ENCODE assay signal across 1 cellular context in genomic region chr1:56509713-56510641, GRCh38.
TF ChIP-seq lines count a peak whose summit lies in the region.

No MANE protein-coding gene starts in this region.

TF ChIP-seq in HepG2, 621 proteins besides CTCF, POLR2A, EP300 and RAD21 (continued from another document and continues in another):
- TF ChIP-seq NCOR1 (IDR thresholded peaks at IDR 0.05; ENCODE audit: borderline replicate concordance, low read length) (peak; percentile 66; the same call in 1 of the 2 replicates), RCOR2 (CRISPR knock-in tag; IDR thresholded peaks at IDR 0.05) (no peak), GTF3A (CRISPR knock-in tag; conservative IDR thresholded peaks at IDR 0.05) (no peak), FLYWCH1 (CRISPR knock-in tag; IDR thresholded peaks at IDR 0.05) (no peak), CAMTA2 (CRISPR knock-in tag; IDR thresholded peaks at IDR 0.05; ENCODE audit: borderline replicate concordance) (no peak), ZSCAN29 (CRISPR knock-in tag; conservative IDR thresholded peaks at IDR 0.05) (no peak), CHD2 (IDR thresholded peaks at IDR 0.05; ENCODE audit: low read depth, low read length) (peak; percentile 22; the same call in 1 of the 2 replicates), POGZ (CRISPR knock-in tag; IDR thresholded peaks at IDR 0.05) (peak; percentile 51; the same call in 1 of the 2 replicates), MIER2 (CRISPR knock-in tag; IDR thresholded peaks at IDR 0.05) (no peak), MED1 (CRISPR knock-in tag; IDR thresholded peaks at IDR 0.05) (peak; percentile 60), GPN1 (CRISPR knock-in tag; IDR thresholded peaks at IDR 0.05; ENCODE audit: borderline replicate concordance) (no peak), RBM22 (optimal IDR thresholded peaks at IDR 0.05; ENCODE audit: low read length) (peak; percentile 86), KLF12 (CRISPR knock-in tag; IDR thresholded peaks at IDR 0.05; ENCODE audit: borderline replicate concordance) (no peak), PRPF4 (IDR thresholded peaks at IDR 0.05; ENCODE audit: low read depth, low read length, poor library complexity, severe bottlenecking) (peak; percentile 61), SOX6 (IDR thresholded peaks at IDR 0.05) (no peak), SOX6 (CRISPR knock-in tag; IDR thresholded peaks at IDR 0.05) (peak; percentile 72; the same call in 1 of the 2 replicates), ZMYM4 (CRISPR knock-in tag; IDR thresholded peaks at IDR 0.05) (peak; percentile 73), MEIS2 (CRISPR knock-in tag; IDR thresholded peaks at IDR 0.05) (peak; percentile 56; the same call in 1 of the 2 replicates), HNF1B (CRISPR knock-in tag; IDR thresholded peaks at IDR 0.05) (no peak), TGIF2 (CRISPR knock-in tag; IDR thresholded peaks at IDR 0.05) (peak; percentile 80), ZNF703 (CRISPR knock-in tag; IDR thresholded peaks at IDR 0.05; ENCODE audit: borderline replicate concordance) (no peak), FOXA1 (IDR thresholded peaks at IDR 0.05) (no peak), FOXA1 (CRISPR knock-in tag; IDR thresholded peaks at IDR 0.05) (peak; percentile 74), ZSCAN30 (CRISPR knock-in tag; IDR thresholded peaks at IDR 0.05) (no peak), ZNF652 (CRISPR knock-in tag; IDR thresholded peaks at IDR 0.05; ENCODE audit: borderline replicate concordance, low read depth) (peak; percentile 99), CEBPG (CRISPR knock-in tag; IDR thresholded peaks at IDR 0.05) (no peak), KDM5B (CRISPR knock-in tag; IDR thresholded peaks at IDR 0.05; ENCODE audit: borderline replicate concordance) (no peak), ZNF354B (CRISPR knock-in tag; IDR thresholded peaks at IDR 0.05) (no peak), NCOA1 (CRISPR knock-in tag; IDR thresholded peaks at IDR 0.05) (no peak), HDAC1 (CRISPR knock-in tag; IDR thresholded peaks at IDR 0.05) (no peak), GLI4 (CRISPR knock-in tag; IDR thresholded peaks at IDR 0.05; ENCODE audit: borderline replicate concordance) (no peak), SALL1 (CRISPR knock-in tag; IDR thresholded peaks at IDR 0.05) (peak; percentile 71), RARG (CRISPR knock-in tag; IDR thresholded peaks at IDR 0.05; ENCODE audit: low read depth) (no peak), EED (CRISPR knock-in tag; IDR thresholded peaks at IDR 0.05) (no peak), NFIC (IDR thresholded peaks at IDR 0.05; ENCODE audit: low read length) (peak; percentile 32; the same call in 1 of the 2 replicates), ZBTB40 (IDR thresholded peaks at IDR 0.05) (no peak), ZBTB40 (CRISPR knock-in tag; IDR thresholded peaks at IDR 0.05) (no peak), ZNF660 (CRISPR knock-in tag; IDR thresholded peaks at IDR 0.05; ENCODE audit: borderline replicate concordance, low read depth) (no peak), ATM (IDR thresholded peaks at IDR 0.05; ENCODE audit: borderline replicate concordance) (no peak)
- TF ChIP-seq, protein P1, sequence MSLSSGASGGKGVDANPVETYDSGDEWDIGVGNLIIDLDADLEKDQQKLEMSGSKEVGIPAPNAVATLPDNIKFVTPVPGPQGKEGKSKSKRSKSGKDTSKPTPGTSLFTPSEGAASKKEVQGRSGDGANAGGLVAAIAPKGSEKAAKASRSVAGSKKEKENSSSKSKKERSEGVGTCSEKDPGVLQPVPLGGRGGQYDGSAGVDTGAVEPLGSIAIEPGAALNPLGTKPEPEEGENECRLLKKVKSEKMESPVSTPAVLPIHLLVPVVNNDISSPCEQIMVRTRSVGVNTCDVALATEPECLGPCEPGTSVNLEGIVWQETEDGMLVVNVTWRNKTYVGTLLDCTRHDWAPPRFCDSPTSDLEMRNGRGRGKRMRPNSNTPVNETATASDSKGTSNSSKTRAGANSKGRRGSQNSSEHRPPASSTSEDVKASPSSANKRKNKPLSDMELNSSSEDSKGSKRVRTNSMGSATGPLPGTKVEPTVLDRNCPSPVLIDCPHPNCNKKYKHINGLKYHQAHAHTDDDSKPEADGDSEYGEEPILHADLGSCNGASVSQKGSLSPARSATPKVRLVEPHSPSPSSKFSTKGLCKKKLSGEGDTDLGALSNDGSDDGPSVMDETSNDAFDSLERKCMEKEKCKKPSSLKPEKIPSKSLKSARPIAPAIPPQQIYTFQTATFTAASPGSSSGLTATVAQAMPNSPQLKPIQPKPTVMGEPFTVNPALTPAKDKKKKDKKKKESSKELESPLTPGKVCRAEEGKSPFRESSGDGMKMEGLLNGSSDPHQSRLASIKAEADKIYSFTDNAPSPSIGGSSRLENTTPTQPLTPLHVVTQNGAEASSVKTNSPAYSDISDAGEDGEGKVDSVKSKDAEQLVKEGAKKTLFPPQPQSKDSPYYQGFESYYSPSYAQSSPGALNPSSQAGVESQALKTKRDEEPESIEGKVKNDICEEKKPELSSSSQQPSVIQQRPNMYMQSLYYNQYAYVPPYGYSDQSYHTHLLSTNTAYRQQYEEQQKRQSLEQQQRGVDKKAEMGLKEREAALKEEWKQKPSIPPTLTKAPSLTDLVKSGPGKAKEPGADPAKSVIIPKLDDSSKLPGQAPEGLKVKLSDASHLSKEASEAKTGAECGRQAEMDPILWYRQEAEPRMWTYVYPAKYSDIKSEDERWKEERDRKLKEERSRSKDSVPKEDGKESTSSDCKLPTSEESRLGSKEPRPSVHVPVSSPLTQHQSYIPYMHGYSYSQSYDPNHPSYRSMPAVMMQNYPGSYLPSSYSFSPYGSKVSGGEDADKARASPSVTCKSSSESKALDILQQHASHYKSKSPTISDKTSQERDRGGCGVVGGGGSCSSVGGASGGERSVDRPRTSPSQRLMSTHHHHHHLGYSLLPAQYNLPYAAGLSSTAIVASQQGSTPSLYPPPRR (CRISPR knock-in tag; IDR thresholded peaks at IDR 0.05; ENCODE audit: borderline replicate concordance): peak; percentile 48; the same call in 1 of the 2 replicates
- TF ChIP-seq, protein P2, sequence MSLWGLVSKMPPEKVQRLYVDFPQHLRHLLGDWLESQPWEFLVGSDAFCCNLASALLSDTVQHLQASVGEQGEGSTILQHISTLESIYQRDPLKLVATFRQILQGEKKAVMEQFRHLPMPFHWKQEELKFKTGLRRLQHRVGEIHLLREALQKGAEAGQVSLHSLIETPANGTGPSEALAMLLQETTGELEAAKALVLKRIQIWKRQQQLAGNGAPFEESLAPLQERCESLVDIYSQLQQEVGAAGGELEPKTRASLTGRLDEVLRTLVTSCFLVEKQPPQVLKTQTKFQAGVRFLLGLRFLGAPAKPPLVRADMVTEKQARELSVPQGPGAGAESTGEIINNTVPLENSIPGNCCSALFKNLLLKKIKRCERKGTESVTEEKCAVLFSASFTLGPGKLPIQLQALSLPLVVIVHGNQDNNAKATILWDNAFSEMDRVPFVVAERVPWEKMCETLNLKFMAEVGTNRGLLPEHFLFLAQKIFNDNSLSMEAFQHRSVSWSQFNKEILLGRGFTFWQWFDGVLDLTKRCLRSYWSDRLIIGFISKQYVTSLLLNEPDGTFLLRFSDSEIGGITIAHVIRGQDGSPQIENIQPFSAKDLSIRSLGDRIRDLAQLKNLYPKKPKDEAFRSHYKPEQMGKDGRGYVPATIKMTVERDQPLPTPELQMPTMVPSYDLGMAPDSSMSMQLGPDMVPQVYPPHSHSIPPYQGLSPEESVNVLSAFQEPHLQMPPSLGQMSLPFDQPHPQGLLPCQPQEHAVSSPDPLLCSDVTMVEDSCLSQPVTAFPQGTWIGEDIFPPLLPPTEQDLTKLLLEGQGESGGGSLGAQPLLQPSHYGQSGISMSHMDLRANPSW (CRISPR knock-in tag; IDR thresholded peaks at IDR 0.05; ENCODE audit: borderline replicate concordance): no peak
- TF ChIP-seq, protein P3, sequence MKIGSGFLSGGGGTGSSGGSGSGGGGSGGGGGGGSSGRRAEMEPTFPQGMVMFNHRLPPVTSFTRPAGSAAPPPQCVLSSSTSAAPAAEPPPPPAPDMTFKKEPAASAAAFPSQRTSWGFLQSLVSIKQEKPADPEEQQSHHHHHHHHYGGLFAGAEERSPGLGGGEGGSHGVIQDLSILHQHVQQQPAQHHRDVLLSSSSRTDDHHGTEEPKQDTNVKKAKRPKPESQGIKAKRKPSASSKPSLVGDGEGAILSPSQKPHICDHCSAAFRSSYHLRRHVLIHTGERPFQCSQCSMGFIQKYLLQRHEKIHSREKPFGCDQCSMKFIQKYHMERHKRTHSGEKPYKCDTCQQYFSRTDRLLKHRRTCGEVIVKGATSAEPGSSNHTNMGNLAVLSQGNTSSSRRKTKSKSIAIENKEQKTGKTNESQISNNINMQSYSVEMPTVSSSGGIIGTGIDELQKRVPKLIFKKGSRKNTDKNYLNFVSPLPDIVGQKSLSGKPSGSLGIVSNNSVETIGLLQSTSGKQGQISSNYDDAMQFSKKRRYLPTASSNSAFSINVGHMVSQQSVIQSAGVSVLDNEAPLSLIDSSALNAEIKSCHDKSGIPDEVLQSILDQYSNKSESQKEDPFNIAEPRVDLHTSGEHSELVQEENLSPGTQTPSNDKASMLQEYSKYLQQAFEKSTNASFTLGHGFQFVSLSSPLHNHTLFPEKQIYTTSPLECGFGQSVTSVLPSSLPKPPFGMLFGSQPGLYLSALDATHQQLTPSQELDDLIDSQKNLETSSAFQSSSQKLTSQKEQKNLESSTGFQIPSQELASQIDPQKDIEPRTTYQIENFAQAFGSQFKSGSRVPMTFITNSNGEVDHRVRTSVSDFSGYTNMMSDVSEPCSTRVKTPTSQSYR (CRISPR knock-in tag; IDR thresholded peaks at IDR 0.05; ENCODE audit: borderline replicate concordance): peak; percentile 100
- TF ChIP-seq, protein P4, sequence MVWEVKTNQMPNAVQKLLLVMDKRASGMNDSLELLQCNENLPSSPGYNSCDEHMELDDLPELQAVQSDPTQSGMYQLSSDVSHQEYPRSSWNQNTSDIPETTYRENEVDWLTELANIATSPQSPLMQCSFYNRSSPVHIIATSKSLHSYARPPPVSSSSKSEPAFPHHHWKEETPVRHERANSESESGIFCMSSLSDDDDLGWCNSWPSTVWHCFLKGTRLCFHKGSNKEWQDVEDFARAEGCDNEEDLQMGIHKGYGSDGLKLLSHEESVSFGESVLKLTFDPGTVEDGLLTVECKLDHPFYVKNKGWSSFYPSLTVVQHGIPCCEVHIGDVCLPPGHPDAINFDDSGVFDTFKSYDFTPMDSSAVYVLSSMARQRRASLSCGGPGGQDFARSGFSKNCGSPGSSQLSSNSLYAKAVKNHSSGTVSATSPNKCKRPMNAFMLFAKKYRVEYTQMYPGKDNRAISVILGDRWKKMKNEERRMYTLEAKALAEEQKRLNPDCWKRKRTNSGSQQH (CRISPR knock-in tag; IDR thresholded peaks at IDR 0.05; ENCODE audit: low read depth): 0 out of 2 replicates have a peak, but pooled peaks have one; percentile 36
